In the genomic region with DNA sequence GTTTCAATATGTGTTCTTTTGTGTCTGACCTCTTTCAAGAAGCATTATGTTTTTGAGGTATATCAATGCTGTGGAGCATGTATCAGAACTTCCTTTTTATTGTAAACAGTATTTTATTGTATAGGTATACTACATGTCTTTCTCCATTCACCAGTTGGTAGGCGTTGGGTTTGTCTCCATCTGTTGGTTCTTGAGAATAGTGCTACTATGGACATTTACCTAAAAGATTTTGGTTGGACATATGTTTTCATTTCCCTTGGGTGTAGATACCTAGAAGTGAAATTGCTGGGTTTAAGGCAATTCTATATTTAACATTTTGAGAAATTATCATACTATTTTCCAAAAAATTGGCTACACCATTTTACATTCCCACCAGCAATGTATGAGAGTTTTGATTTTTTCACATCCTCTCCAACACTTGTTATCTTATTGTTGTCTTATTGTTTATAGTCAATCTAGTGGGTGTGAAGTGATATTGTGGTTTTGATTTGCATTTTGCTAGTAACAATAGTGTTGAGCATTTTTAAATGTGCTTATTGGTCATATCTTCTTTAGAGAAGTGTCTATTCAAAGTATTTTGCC, we compare ENCODE assay signal across 9 cellular contexts.
DNase-seq lines count a peak whose midpoint lies in the region; ATAC-seq and TF ChIP-seq lines count a peak whose summit lies in the region.
"Had no signal": no experiment of that assay in that cellular context is flagged by ENCODE, and none has a peak within 500 bp of the region (broad histone marks: within the 10 kb centered on the region; RNA-seq: fewer than 3 reads in every experiment).

No MANE protein-coding gene starts in this region.

- H3K27ac Mint-ChIP-seq in MCF 10A (ENCODE audit: low read depth, unreplicated experiment) (no peak overlapping the region), neural crest cell (ENCODE audit: unreplicated experiment) (no peak overlapping the region)
- H3K27ac Mint-ChIP-seq: stimulated activated naive CD8-positive, alpha-beta T cell treated with anti-CD3 and anti-CD28 coated beads, Interleukin-15, Interleukin-2, amounts not matched to agents 100 ng/mL and 50 ng/mL, for 24 hours had no signal

- POLR2A ChIA-PET in MCF 10A (lab: Yijun Ruan, JAX): no interaction called here

- no TSS peak for BruUV-seq in MCF 10A (replicated peaks; lab: Mats Ljungman, UMichigan)

- CTCF ChIA-PET in MCF 10A (lab: Yijun Ruan, JAX): no interaction called here

- no peak overlapping the region for H3K4me3 Mint-ChIP-seq in MCF 10A (ENCODE audit: unreplicated experiment)
- no peak overlapping the region for H3K4me3 Mint-ChIP-seq in neural crest cell
- H3K4me3 Mint-ChIP-seq: stimulated activated naive CD8-positive, alpha-beta T cell treated with anti-CD3 and anti-CD28 coated beads, Interleukin-15, Interleukin-2, amounts not matched to agents 100 ng/mL and 50 ng/mL, for 24 hours had no signal

- DNase-seq in GM12864 (ENCODE audit: low read depth) (no peak), NAMALWA (ENCODE audit: low spot score) (peak; percentile 49), MCF 10A (ENCODE audit: unreplicated experiment) (peak; percentile 59), neural crest cell (ENCODE audit: low read depth, low spot score) (no peak), NCI-H446 treated with DMSO at 0.1 percent for 48 hours (lab: John Stamatoyannopoulos, UW) (no peak)
- DNase-seq in activated naive CD4-positive, alpha-beta T cell (lab: John Stamatoyannopoulos, UW): no peak

- H3K27me3 Mint-ChIP-seq in MCF 10A (ENCODE audit: insufficient read depth, unreplicated experiment) (peaks cover 19% of the 10 kb centered on the region), neural crest cell (ENCODE audit: low read depth) (peaks cover 10% of the 10 kb centered on the region)
- H3K27me3 Mint-ChIP-seq: stimulated activated naive CD8-positive, alpha-beta T cell treated with anti-CD3 and anti-CD28 coated beads, Interleukin-15, Interleukin-2, amounts not matched to agents 100 ng/mL and 50 ng/mL, for 24 hours had no signal

- H3K36me3 Mint-ChIP-seq in MCF 10A (ENCODE audit: insufficient read depth, unreplicated experiment): no peaks in the 10 kb centered on the region
- H3K36me3 Mint-ChIP-seq in neural crest cell (ENCODE audit: low read depth): no peaks in the 10 kb centered on the region

- H3K9me3 Mint-ChIP-seq in MCF 10A (ENCODE audit: unreplicated experiment): peaks cover 7% of the 10 kb centered on the region
- peaks cover under 1% of the 10 kb centered on the region for H3K9me3 Mint-ChIP-seq in neural crest cell
- H3K9me3 Mint-ChIP-seq: stimulated activated naive CD8-positive, alpha-beta T cell treated with anti-CD3 and anti-CD28 coated beads, Interleukin-15, Interleukin-2, amounts not matched to agents 100 ng/mL and 50 ng/mL, for 24 hours had no signal

- ATAC-seq in GM19455 (IDR thresholded peaks at IDR 0.05; ENCODE audit: unreplicated experiment) (no peak), HG02981 (IDR thresholded peaks at IDR 0.05; ENCODE audit: unreplicated experiment) (no peak)

- intact Hi-C loops in MCF 10A (cut with micrococcal nuclease): loop anchor here (1.0 to 10.0 kb wide), 5 partner anchors 504 to 978 kb away; partner anchors contain the start of gene TMTC1

- H3K4me1 Mint-ChIP-seq in MCF 10A (ENCODE audit: insufficient read depth, unreplicated experiment): no peaks in the 10 kb centered on the region
- no peaks in the 10 kb centered on the region for H3K4me1 Mint-ChIP-seq in neural crest cell

- H3K4me3 ChIP-seq in GM12864 (ENCODE audit: low read depth, low read length): no peak overlapping the region

- TF ChIP-seq CTCF in GM12864 (IDR thresholded peaks at IDR 0.05; ENCODE audit: low read depth, low read length, missing control alignments): peak; percentile 22
- TF ChIP-seq CTCF in MCF 10A (IDR thresholded peaks at IDR 0.05; ENCODE audit: unreplicated experiment): peak; percentile 63
- peak; percentile 86 for TF ChIP-seq CTCF in neural crest cell (conservative IDR thresholded peaks at IDR 0.05)

Comparison
In these comparisons a context has a peak if more than half of its experiments do, and no peak if none do; other contexts are left out.
1. DNase-seq: peak in NAMALWA (single experiment) and MCF 10A (single experiment); none in GM12864 (single experiment), neural crest cell (single experiment), NCI-H446 treated with DMSO at 0.1 percent for 48 hours (single experiment) and activated naive CD4-positive, alpha-beta T cell (0 of 4).
2. CTCF ChIP-seq: peak in every context shown above with its lines; median percentile 86 in neural crest cell; 63 in MCF 10A; 22 in GM12864.